ENCODE assay signal across 8 cellular contexts in the genomic region with DNA sequence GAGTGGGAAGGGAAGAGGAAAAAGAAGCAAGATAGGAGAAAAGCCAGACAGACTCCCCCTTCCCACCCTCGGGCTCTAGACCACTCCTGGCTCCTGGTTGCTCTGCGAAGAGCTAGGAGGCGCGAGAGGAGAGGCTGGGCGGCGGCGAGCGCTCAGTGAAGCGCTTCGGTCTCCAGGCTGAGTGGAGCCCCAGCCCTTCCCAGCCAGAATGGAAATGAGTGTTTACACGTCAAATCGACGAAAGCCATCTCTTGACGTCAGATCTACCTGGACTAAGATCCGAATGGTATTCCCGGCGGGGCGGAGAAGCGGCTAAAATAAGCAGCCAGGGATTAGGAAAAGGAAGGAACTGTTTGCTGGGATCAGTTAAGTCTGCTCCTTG.
A peak's percentile ranks its signal among the peaks of the same experiment; 100 is the strongest.
DNase-seq lines count a peak whose midpoint lies in the region; ATAC-seq and TF ChIP-seq lines count a peak whose summit lies in the region.

A gene (minus strand): TSS at position 183 of the 382 bp plus-strand sequence. CDS start 206 bp downstream, outside the sequence.

- ATAC-seq in stimulated activated effector memory CD8-positive, alpha-beta T cell treated with anti-CD3 and anti-CD28 coated beads, Interleukin-12 subunit alpha, Interleukin-12 subunit beta, amount 100 ng/mL, for 72 hours: no peak
- no peak for ATAC-seq in GM18868 (IDR thresholded peaks at IDR 0.05; ENCODE audit: unreplicated experiment)

- H3K4me1 ChIP-seq in HAP-1: no peaks in the 10 kb centered on the region

- no peak within 1 kb of the TSS for H3K4me3 Mint-ChIP-seq in stimulated activated effector memory CD8-positive, alpha-beta T cell treated with anti-CD3 and anti-CD28 coated beads, Interleukin-12 subunit alpha, Interleukin-12 subunit beta, amount 100 ng/mL, for 72 hours

- H3K36me3 ChIP-seq in HAP-1 (replicated peaks): no peaks in the 10 kb centered on the region

- no peaks in the 10 kb centered on the region for H3K36me3 Mint-ChIP-seq in stimulated activated effector memory CD8-positive, alpha-beta T cell treated with anti-CD3 and anti-CD28 coated beads, Interleukin-12 subunit alpha, Interleukin-12 subunit beta, amount 100 ng/mL, for 72 hours

- in situ Hi-C loops in HAP-1 (cut with MboI; ENCODE audit: low sequenced_read_pairs): no loop called here

- TF ChIP-seq CTCF in GM12875 (IDR thresholded peaks at IDR 0.05; ENCODE audit: borderline replicate concordance, insufficient read depth, low read depth, low read length) (no peak), coronary artery (IDR thresholded peaks at IDR 0.05) (no peak)

- H3K4me3 ChIP-seq in GM12875 (ENCODE audit: low read depth, low read length) (peak within 1 kb of the TSS; percentile 31), coronary artery (peak within 1 kb of the TSS; percentile 62), HAP-1 (no peak within 1 kb of the TSS)

- no peak within 1 kb of the TSS for H3K27ac Mint-ChIP-seq in stimulated activated effector memory CD8-positive, alpha-beta T cell treated with anti-CD3 and anti-CD28 coated beads, Interleukin-12 subunit alpha, Interleukin-12 subunit beta, amount 100 ng/mL, for 72 hours

- no peaks in the 10 kb centered on the region for H3K9me3 Mint-ChIP-seq in stimulated activated effector memory CD8-positive, alpha-beta T cell treated with anti-CD3 and anti-CD28 coated beads, Interleukin-12 subunit alpha, Interleukin-12 subunit beta, amount 100 ng/mL, for 72 hours

- no peak within 1 kb of the TSS for H3K27ac ChIP-seq in coronary artery

- peaks cover 21% of the 10 kb centered on the region for H3K4me1 Mint-ChIP-seq in stimulated activated effector memory CD8-positive, alpha-beta T cell treated with anti-CD3 and anti-CD28 coated beads, Interleukin-12 subunit alpha, Interleukin-12 subunit beta, amount 100 ng/mL, for 72 hours

- peak; percentile 28 to 34 for DNase-seq in NCI-H1930 (lab: John Stamatoyannopoulos, UW)
- no peak for DNase-seq in coronary artery (ENCODE audit: low spot score)
- DNase-seq in posterior cingulate gyrus: peak in 9 of 10 donors; percentile 9 to 93 (median 48)
- DNase-seq in HAP-1 (ENCODE audit: low spot score in 2 of 2): no peak
- no peak for DNase-seq in stimulated activated effector memory CD8-positive, alpha-beta T cell treated with anti-CD3 and anti-CD28 coated beads, Interleukin-12 subunit alpha, Interleukin-12 subunit beta, amount 100 ng/mL, for 72 hours (ENCODE audit: low spot score in 2 of 2)
- DNase-seq in activated CD4-positive, alpha-beta T cell treated with anti-CD3 and anti-CD28 coated beads for 48 hours: no peak

- H3K27me3 ChIP-seq in HAP-1 (ENCODE audit: low read depth): no peaks in the 10 kb centered on the region

- H3K9me3 ChIP-seq in HAP-1: no peaks in the 10 kb centered on the region

- intact Hi-C loops in posterior cingulate gyrus (cut with DNase I): no loop called here

Comparison
In these comparisons a context has a peak if more than half of its experiments do, and no peak if none do; other contexts are left out.
1. DNase-seq: peak in NCI-H1930 (2 of 2) and posterior cingulate gyrus (9 of 10); none in coronary artery (single experiment), HAP-1 (0 of 2), stimulated activated effector memory CD8-positive, alpha-beta T cell treated with anti-CD3 and anti-CD28 coated beads, Interleukin-12 subunit alpha, Interleukin-12 subunit beta, amount 100 ng/mL, for 72 hours (0 of 2) and activated CD4-positive, alpha-beta T cell treated with anti-CD3 and anti-CD28 coated beads for 48 hours (single experiment).